ENCODE assay signal across 8 cellular contexts in genomic region chr14:75515631-75515999, GRCh38. TPM values are rescaled to one million over a fixed set of nuclear protein-coding genes. Genes with fewer than 3 reads are reported as not detected.
A peak's percentile ranks its signal among the peaks of the same experiment; 100 is the strongest.
DNase-seq lines count a peak whose midpoint lies in the region; ATAC-seq and TF ChIP-seq lines count a peak whose summit lies in the region.

No MANE protein-coding gene starts in this region.

- peaks cover 37% of the 10 kb centered on the region for H3K4me1 Mint-ChIP-seq in T-helper 1 cell treated with Interleukin-12 subunit alpha and Interleukin-12 subunit beta and Interleukin-4 antibody, amounts not matched to agents 30 μg/mL and 1 μg/mL, for 36 hours (ENCODE audit: low read depth)
- H3K4me1 Mint-ChIP-seq in activated T-helper 2 cell treated with anti-CD3 and anti-CD28 coated beads, Interferon-gamma antibody, Interleukin-2, Interleukin-4, amounts not matched to agents 10 μg/mL and 5 μg/mL and 100 μg/mL, durations not matched to agents 14 hours and 24 hours and 36 hours (ENCODE audit: low read depth): peaks cover 49% of the 10 kb centered on the region
- H3K4me1 Mint-ChIP-seq in chondrocyte (ENCODE audit: low read depth): peaks cover 3% of the 10 kb centered on the region

- ATAC-seq in HG03060 (IDR thresholded peaks at IDR 0.05; ENCODE audit: low read depth, unreplicated experiment): peak; percentile 37

- no peaks in the 10 kb centered on the region for H3K27me3 ChIP-seq in rectal smooth muscle tissue (ENCODE audit: control insufficient read depth, insufficient read depth, low read length)

- peak overlapping the region; percentile 21 for H3K4me3 Mint-ChIP-seq in T-helper 1 cell treated with Interleukin-12 subunit alpha and Interleukin-12 subunit beta and Interleukin-4 antibody, amounts not matched to agents 30 μg/mL and 1 μg/mL, for 36 hours
- H3K4me3 Mint-ChIP-seq in activated T-helper 2 cell treated with anti-CD3 and anti-CD28 coated beads, Interferon-gamma antibody, Interleukin-2, Interleukin-4, amounts not matched to agents 10 μg/mL and 5 μg/mL and 100 μg/mL, durations not matched to agents 14 hours and 24 hours and 36 hours (ENCODE audit: low read depth): peak overlapping the region; percentile 18
- H3K4me3 Mint-ChIP-seq in chondrocyte (ENCODE audit: unreplicated experiment): no peak overlapping the region

- no peaks in the 10 kb centered on the region for H3K27me3 Mint-ChIP-seq in T-helper 1 cell treated with Interleukin-12 subunit alpha and Interleukin-12 subunit beta and Interleukin-4 antibody, amounts not matched to agents 30 μg/mL and 1 μg/mL, for 36 hours (ENCODE audit: low read depth)
- no peaks in the 10 kb centered on the region for H3K27me3 Mint-ChIP-seq in activated T-helper 2 cell treated with anti-CD3 and anti-CD28 coated beads, Interferon-gamma antibody, Interleukin-2, Interleukin-4, amounts not matched to agents 10 μg/mL and 5 μg/mL and 100 μg/mL, durations not matched to agents 14 hours and 24 hours and 36 hours (ENCODE audit: low read depth)
- H3K27me3 Mint-ChIP-seq in chondrocyte (ENCODE audit: low read depth): peaks cover 27% of the 10 kb centered on the region

- H3K36me3 Mint-ChIP-seq in T-helper 1 cell treated with Interleukin-12 subunit alpha and Interleukin-12 subunit beta and Interleukin-4 antibody, amounts not matched to agents 30 μg/mL and 1 μg/mL, for 36 hours (ENCODE audit: low read depth): peaks cover 6% of the 10 kb centered on the region
- H3K36me3 Mint-ChIP-seq in activated T-helper 2 cell treated with anti-CD3 and anti-CD28 coated beads, Interferon-gamma antibody, Interleukin-2, Interleukin-4, amounts not matched to agents 10 μg/mL and 5 μg/mL and 100 μg/mL, durations not matched to agents 14 hours and 24 hours and 36 hours (ENCODE audit: low read depth): peaks cover 15% of the 10 kb centered on the region
- H3K36me3 Mint-ChIP-seq in chondrocyte (ENCODE audit: low read depth): peaks cover 8% of the 10 kb centered on the region

- peak overlapping the region; percentile 45 for H3K27ac Mint-ChIP-seq in T-helper 1 cell treated with Interleukin-12 subunit alpha and Interleukin-12 subunit beta and Interleukin-4 antibody, amounts not matched to agents 30 μg/mL and 1 μg/mL, for 36 hours
- peak overlapping the region; percentile 30 for H3K27ac Mint-ChIP-seq in activated T-helper 2 cell treated with anti-CD3 and anti-CD28 coated beads, Interferon-gamma antibody, Interleukin-2, Interleukin-4, amounts not matched to agents 10 μg/mL and 5 μg/mL and 100 μg/mL, durations not matched to agents 14 hours and 24 hours and 36 hours
- no peak overlapping the region for H3K27ac Mint-ChIP-seq in chondrocyte (ENCODE audit: unreplicated experiment)

- intact Hi-C loops in activated T-helper 2 cell treated with anti-CD3 and anti-CD28 coated beads, Interferon-gamma antibody, Interleukin-2, Interleukin-4, amounts not matched to agents 10 μg/mL and 5 μg/mL and 100 μg/mL, durations not matched to agents 14 hours and 24 hours and 36 hours (cut with micrococcal nuclease): no loop called here

- H3K27ac ChIP-seq in rectal smooth muscle tissue (ENCODE audit: low read depth, low read length): no peak overlapping the region

- no peak overlapping the region for H3K9ac ChIP-seq in rectal smooth muscle tissue (ENCODE audit: low read length)

- H3K36me3 ChIP-seq in rectal smooth muscle tissue (ENCODE audit: control insufficient read depth, insufficient read depth, low read length): no peaks in the 10 kb centered on the region

- peak overlapping the region; percentile 64 for H3K4me3 ChIP-seq in rectal smooth muscle tissue (ENCODE audit: low read length)

- DNase-seq in T-helper 1 cell (no peak), foreskin melanocyte (no peak), chondrocyte (ENCODE audit: low spot score) (no peak), ecto neural progenitor cell (ENCODE audit: low spot score) (no peak)
- no peak for DNase-seq in activated T-helper 2 cell treated with anti-CD3 and anti-CD28 coated beads, Interferon-gamma antibody, Interleukin-2, Interleukin-4, amounts not matched to agents 10 μg/mL and 5 μg/mL and 100 μg/mL, durations not matched to agents 14 hours and 24 hours and 36 hours (ENCODE audit: low spot score)

- peaks cover 15% of the 10 kb centered on the region for H3K9me3 Mint-ChIP-seq in T-helper 1 cell treated with Interleukin-12 subunit alpha and Interleukin-12 subunit beta and Interleukin-4 antibody, amounts not matched to agents 30 μg/mL and 1 μg/mL, for 36 hours
- peaks cover 19% of the 10 kb centered on the region for H3K9me3 Mint-ChIP-seq in activated T-helper 2 cell treated with anti-CD3 and anti-CD28 coated beads, Interferon-gamma antibody, Interleukin-2, Interleukin-4, amounts not matched to agents 10 μg/mL and 5 μg/mL and 100 μg/mL, durations not matched to agents 14 hours and 24 hours and 36 hours
- peaks cover 17% of the 10 kb centered on the region for H3K9me3 Mint-ChIP-seq in chondrocyte (ENCODE audit: low read depth)

- TF ChIP-seq CTCF in chondrocyte (IDR thresholded peaks at IDR 0.05): no peak

- no peaks in the 10 kb centered on the region for H3K4me1 ChIP-seq in rectal smooth muscle tissue (ENCODE audit: control insufficient read depth, insufficient read depth, low read length)

RNA-seq across cellular contexts. Expression of gene BATF, which starts 6.7 kb away (rescaled TPM):
- 152 and 154 TPM in 2 replicates for total RNA-seq in activated T-helper 2 cell treated with anti-CD3 and anti-CD28 coated beads, Interferon-gamma antibody, Interleukin-2, Interleukin-4, amounts not matched to agents 10 μg/mL and 5 μg/mL and 100 μg/mL, durations not matched to agents 14 hours and 24 hours and 36 hours
- total RNA-seq in chondrocyte: not detected in 3 replicates

Comparison
In these comparisons a context has a peak if more than half of its experiments do, and no peak if none do; other contexts are left out.
1. RNA of gene BATF, which starts 6.7 kb away (total RNA-seq): 152 to 154 TPM in activated T-helper 2 cell treated with anti-CD3 and anti-CD28 coated beads, Interferon-gamma antibody, Interleukin-2, Interleukin-4, amounts not matched to agents 10 μg/mL and 5 μg/mL and 100 μg/mL, durations not matched to agents 14 hours and 24 hours and 36 hours; not detected in chondrocyte; every median in the first group is over 100 times any median in the second.